23 cellular contexts compared by ENCODE assay signal in genomic region chr9:84788803-84789462, GRCh38.
A peak's percentile ranks its signal among the peaks of the same experiment; 100 is the strongest.
DNase-seq lines count a peak whose midpoint lies in the region; ATAC-seq and TF ChIP-seq lines count a peak whose summit lies in the region.
"Had no signal": no experiment of that assay in that cellular context is flagged by ENCODE, and none has a peak within 500 bp of the region (broad histone marks: within the 10 kb centered on the region; RNA-seq: fewer than 3 reads in every experiment).

No MANE protein-coding gene starts in this region.

- intact Hi-C loops in lower lobe of right lung (cut with DNase I) (no loop called here), thyroid gland (cut with DNase I) (loop anchor here (10.0 kb wide), 2 partner anchors 166 to 384 kb away; no protein-coding TSS in a partner anchor)

- DNase-seq in DMS79 treated with DMSO at 0.1 percent for 48 hours (lab: John Stamatoyannopoulos, UW), result peak; percentile 0
- no peak for DNase-seq in DMS79 (lab: John Stamatoyannopoulos, UW)
- DNase-seq in cerebellar nuclear complex (lab: John Stamatoyannopoulos, UW), result peak; percentile 91 to 94
- DNase-seq in lower lobe of right lung, result no peak
- peak; percentile 72 to 76 for DNase-seq in thyroid gland
- no peak for DNase-seq in NCI-H1105 treated with DMSO at 0.1 percent for 48 hours (lab: John Stamatoyannopoulos, UW)
- DNase-seq: BE2C, Calu3, IMR-90, KG1, NCI-H1048, NCI-H1417 treated with DMSO at 0.1 percent for 48 hours, NCI-H187, NCI-H2081 treated with DMSO at 0.1 percent for 48 hours, NCI-H2171 treated with DMSO at 0.1 percent for 48 hours, NCI-H345, NCI-H510A treated with DMSO at 0.1 percent for 48 hours, SIG-M5, SK-N-SH had no signal

- WGBS in thyroid gland, 2 donors, result 66 to 71% methylated on average over 5 of the region's 5 CpGs

- TF ChIP-seq CTCF in lower lobe of right lung (IDR thresholded peaks at IDR 0.05) (no peak), thyroid gland (IDR thresholded peaks at IDR 0.05) (no peak)

- H3K27me3 ChIP-seq in lower lobe of right lung (ENCODE audit: low read depth) (no peaks in the 10 kb centered on the region), thyroid gland (no peaks in the 10 kb centered on the region)
- H3K27me3 ChIP-seq: BE2C had no signal

- no peak overlapping the region for H3K4me3 ChIP-seq in lower lobe of right lung
- no peak overlapping the region for H3K4me3 ChIP-seq in thyroid gland (replicated peaks in 1 of 3)

- H3K4me1 ChIP-seq in lower lobe of right lung, result no peaks in the 10 kb centered on the region
- peaks cover 7 to 9% of the 10 kb centered on the region in 2 donors for H3K4me1 ChIP-seq in thyroid gland
- H3K4me1 ChIP-seq: BE2C had no signal

- H3K27ac ChIP-seq in lower lobe of right lung, result no peak overlapping the region
- H3K27ac ChIP-seq in thyroid gland, result no peak overlapping the region
- H3K27ac ChIP-seq: 22Rv1 had no signal

- ATAC-seq in lower lobe of right lung, result peak; percentile 53 to 76
- no peak for ATAC-seq in GM19328 (IDR thresholded peaks at IDR 0.05; ENCODE audit: unreplicated experiment)
- no peak for ATAC-seq in GM18861 (IDR thresholded peaks at IDR 0.05; ENCODE audit: unreplicated experiment)
- ATAC-seq: HCT116 had no signal

- H3K36me3 ChIP-seq in lower lobe of right lung, result no peaks in the 10 kb centered on the region
- H3K36me3 ChIP-seq in thyroid gland, result no peaks in the 10 kb centered on the region
- H3K36me3 ChIP-seq: BE2C had no signal

- H3K9me3 ChIP-seq in lower lobe of right lung (no peaks in the 10 kb centered on the region), thyroid gland (no peaks in the 10 kb centered on the region)
- H3K9me3 ChIP-seq: BE2C, SK-N-SH had no signal

- TF ChIP-seq POLR2A in thyroid gland (IDR thresholded peaks at IDR 0.05), result no peak

Comparison
In these comparisons a context has a peak if more than half of its experiments do, and no peak if none do; other contexts are left out.
1. DNase-seq: peak in DMS79 treated with DMSO at 0.1 percent for 48 hours (single experiment), cerebellar nuclear complex (2 of 2) and thyroid gland (2 of 2); none in DMS79 (single experiment), lower lobe of right lung (single experiment) and NCI-H1105 treated with DMSO at 0.1 percent for 48 hours (single experiment).
2. ATAC-seq: peak in lower lobe of right lung (2 of 2); none in GM19328 (single experiment) and GM18861 (single experiment).